Comparison of ENCODE assay signal across 10 cellular contexts in genomic region chr13:33367931-33368330, GRCh38.
A peak's percentile ranks its signal among the peaks of the same experiment; 100 is the strongest.
DNase-seq lines count a peak whose midpoint lies in the region; ATAC-seq and TF ChIP-seq lines count a peak whose summit lies in the region.
"Had no signal": no experiment of that assay in that cellular context is flagged by ENCODE, and none has a peak within 500 bp of the region (broad histone marks: within the 10 kb centered on the region; RNA-seq: fewer than 3 reads in every experiment).

No MANE protein-coding gene starts in this region.

- no peak overlapping the region for H3K56ac ChIP-seq in H9 (ENCODE audit: insufficient read length, low read depth, low read length)

- H3K9me3 ChIP-seq in H9 (ENCODE audit: control insufficient read depth, low read depth, low read length) = no peaks in the 10 kb centered on the region
- H3K9me3 ChIP-seq: right lobe of liver had no signal

- H3K14ac ChIP-seq in H9 (ENCODE audit: insufficient read depth, low read length) = no peak overlapping the region

- H4K8ac ChIP-seq in H9 (replicated peaks; ENCODE audit: insufficient read length, low read depth, low read length) = no peak overlapping the region

- ATAC-seq in naive B cell (ENCODE audit: low read depth in 2 of 2) = peak; percentile 59
- ATAC-seq: right lobe of liver had no signal

- no peak overlapping the region for H3K9ac ChIP-seq in H9 (ENCODE audit: extremely low read depth, insufficient read length, low read length)

- peaks cover 0 to 2% of the 10 kb centered on the region in 2 experiments; a peak in 2 of 5 replicates for H3K9me3 Mint-ChIP-seq in H9
- peaks cover 0 to 7% (median 2%) of the 10 kb centered on the region in 7 donors for H3K9me3 Mint-ChIP-seq in naive B cell

- H2AK5ac ChIP-seq in H9 (ENCODE audit: insufficient read length, low read length) = no peak overlapping the region

- no peak overlapping the region for H2BK5ac ChIP-seq in H9 (ENCODE audit: insufficient read length, low read length)

- no peak overlapping the region for H3K4me2 ChIP-seq in H9 (ENCODE audit: insufficient read depth, insufficient read length, low read length)

- no peak overlapping the region for H3K18ac ChIP-seq in H9 (ENCODE audit: insufficient read length, low read depth, low read length)

- intact Hi-C loops in dorsolateral prefrontal cortex (cut with DNase I) = no loop called here

- H3K27me3 Mint-ChIP-seq in H9 (ENCODE audit: low read depth) (no peaks in the 10 kb centered on the region; the same call in 1 of the 2 replicates), naive B cell (no peaks in the 10 kb centered on the region)

- H3K4me1 ChIP-seq in H9 (ENCODE audit: insufficient read depth, low read length) = no peaks in the 10 kb centered on the region
- H3K4me1 ChIP-seq: right lobe of liver had no signal

- no peak overlapping the region for H3T11ph ChIP-seq in H9 (ENCODE audit: low read length)

- WGBS in H9 (ENCODE audit: extremely low coverage, insufficient read length, low lambda C conversion rate) = no CpG with 5 or more reads among the region's 5 CpGs

- H3K27ac ChIP-seq in H9 (ENCODE audit: insufficient read length, low read depth, low read length) (no peak overlapping the region), dorsolateral prefrontal cortex (no peak overlapping the region)
- H3K27ac ChIP-seq: right lobe of liver had no signal

- H3K4me3 Mint-ChIP-seq in H9 (no peak overlapping the region), naive B cell (peak overlapping the region in 4 of 8 donors; percentile 13 to 69 (median 42))

- peak overlapping the region in 2 of 3 experiments; percentile 20 to 21; a peak in 2 of 7 replicates for H3K27ac Mint-ChIP-seq in H9
- peak overlapping the region in 4 of 6 donors; percentile 3 to 73 (median 26) for H3K27ac Mint-ChIP-seq in naive B cell

- H2BK20ac ChIP-seq in H9 (ENCODE audit: low read depth, low read length, poor library complexity, severe bottlenecking) = no peak overlapping the region

- H3K23ac ChIP-seq in H9 (ENCODE audit: insufficient read length, low read depth, low read length) = no peak overlapping the region

- no peak overlapping the region for H2AFZ ChIP-seq in H9 (ENCODE audit: low read length)

- H2BK15ac ChIP-seq in H9 (ENCODE audit: low read depth, low read length) = no peak overlapping the region

- no peak overlapping the region for H3K4ac ChIP-seq in H9 (ENCODE audit: low read depth, low read length)

- POLR2A ChIA-PET in GM10248 (lab: Yijun Ruan, JAX) = no interaction called here

- H3K4me3 ChIP-seq in dorsolateral prefrontal cortex = no peak overlapping the region
- H3K4me3 ChIP-seq: right lobe of liver had no signal

- H3K4me1 Mint-ChIP-seq in H9 (no peaks in the 10 kb centered on the region), naive B cell (peaks cover 20 to 42% (median 22%) of the 10 kb centered on the region in 3 donors)

- H3K36me3 Mint-ChIP-seq in H9 (ENCODE audit: insufficient read depth in 1 of 3, low read depth in 3 of 3) (peaks cover 0 to 4% (median 2%) of the 10 kb centered on the region in 3 experiments; a peak in 1 of 7 replicates), naive B cell (no peaks in the 10 kb centered on the region)

- no peak for TF ChIP-seq CTCF in GM10248 (IDR thresholded peaks at IDR 0.05; ENCODE audit: control extremely low read depth, extremely low read depth, low read depth, missing control alignments)
- TF ChIP-seq CTCF in H9 (conservative IDR thresholded peaks at IDR 0.05) = no peak
- TF ChIP-seq CTCF in dorsolateral prefrontal cortex (IDR thresholded peaks at IDR 0.05 in 54 of 56, conservative IDR thresholded peaks at IDR 0.05 in 2 of 56; ENCODE audit: low read depth in 1 of 56, partially characterized antibody in 56 of 56) = no peak

- no peak overlapping the region for H2BK120ac ChIP-seq in H9 (ENCODE audit: low read depth, low read length, poor library complexity, severe bottlenecking)

- H3K27me3 ChIP-seq in H9 (ENCODE audit: insufficient read depth, low read length) = no peaks in the 10 kb centered on the region
- H3K27me3 ChIP-seq in dorsolateral prefrontal cortex = no peaks in the 10 kb centered on the region
- H3K27me3 ChIP-seq: right lobe of liver had no signal

- CTCF ChIA-PET in GM10248 (lab: Yijun Ruan, JAX) = interaction anchor here (0.9 to 2.2 kb wide), 4 partner anchors 9 to 56 kb away, joined by 3 to 8 read pairs (median 4); no protein-coding TSS in a partner anchor

- H4K20me1 ChIP-seq in H9 (ENCODE audit: control insufficient read depth, insufficient read depth, insufficient read length) = no peaks in the 10 kb centered on the region

- H4K5ac ChIP-seq in H9 (ENCODE audit: insufficient read length, low read depth, low read length) = no peak overlapping the region

- H3K23me2 ChIP-seq in H9 (ENCODE audit: insufficient read length, low read depth, low read length, poor library complexity, severe bottlenecking) = no peaks in the 10 kb centered on the region

- DNase-seq in GM10248 (ENCODE audit: extremely low spot score) (peak; percentile 32), H9 (no peak), SIG-M5 (lab: John Stamatoyannopoulos, UW) (peak; percentile 33), naive B cell (peak; percentile 55), NCI-H2029 (lab: John Stamatoyannopoulos, UW) (no peak), NCI-H1105 treated with DMSO at 0.1 percent for 48 hours (lab: John Stamatoyannopoulos, UW) (no peak), dorsolateral prefrontal cortex (no peak)
- DNase-seq in NK-92 treated with Interleukin-12 subunit alpha and Interleukin-12 subunit beta, amount 100 ng/mL, for 24 hours (lab: John Stamatoyannopoulos, UW) = no peak
- DNase-seq: NCI-H1417, right lobe of liver had no signal

- no peak overlapping the region for H2BK12ac ChIP-seq in H9 (ENCODE audit: insufficient read length, low read depth, low read length)

- no peak overlapping the region for H4K91ac ChIP-seq in H9 (ENCODE audit: insufficient read length, low read depth, low read length)

- H3K79me1 ChIP-seq in H9 (ENCODE audit: insufficient read depth, low read depth, low read length, poor library complexity, severe bottlenecking) = no peaks in the 10 kb centered on the region

- no peaks in the 10 kb centered on the region for H3K79me2 ChIP-seq in H9 (ENCODE audit: insufficient read depth, low read length)

Comparison
In these comparisons a context has a peak if more than half of its experiments do, and no peak if none do; other contexts are left out.
1. DNase-seq: peak in GM10248 (single experiment), SIG-M5 (single experiment) and naive B cell (single experiment); none in H9 (single experiment), NCI-H2029 (single experiment), NCI-H1105 treated with DMSO at 0.1 percent for 48 hours (single experiment), NK-92 treated with Interleukin-12 subunit alpha and Interleukin-12 subunit beta, amount 100 ng/mL, for 24 hours (single experiment) and dorsolateral prefrontal cortex (0 of 10).